ENCODE assay signal across 23 cellular contexts in the genomic region with DNA sequence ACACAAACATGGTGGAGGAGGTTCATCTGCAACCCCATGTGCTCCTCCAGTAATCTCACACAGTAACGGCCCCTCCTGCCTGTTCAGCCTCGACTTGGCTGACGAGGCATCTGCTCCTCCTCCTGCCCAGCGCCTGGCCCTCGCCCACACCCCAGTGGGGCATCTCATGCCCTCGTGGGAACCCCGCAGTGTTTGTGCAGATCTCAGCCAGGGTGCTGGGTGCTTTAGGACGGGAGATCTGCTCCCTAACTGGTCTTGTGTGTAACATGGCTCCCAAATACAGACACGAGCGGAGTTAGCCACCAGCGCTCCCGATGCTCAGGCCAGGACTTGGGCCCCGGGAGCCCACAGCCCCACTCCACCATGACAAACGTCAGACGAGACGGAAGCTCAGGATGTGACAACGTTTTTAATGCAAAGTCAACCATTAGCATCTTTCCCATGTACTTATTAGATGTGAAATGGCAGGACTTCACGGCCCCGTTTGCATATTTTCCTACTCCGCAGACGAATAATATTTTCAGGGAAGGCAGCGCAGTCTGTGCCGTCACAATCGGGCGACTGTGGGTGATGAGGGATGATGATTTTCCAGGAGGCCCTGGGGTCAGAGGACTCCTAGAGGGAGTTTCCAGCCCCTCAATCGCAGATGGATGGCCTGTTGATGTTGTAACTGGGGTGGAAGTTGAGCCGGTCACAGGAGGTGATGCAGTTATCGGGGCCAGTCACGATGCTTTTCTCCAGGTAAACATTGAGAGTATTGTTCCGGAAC. TPM values are rescaled to one million over a fixed set of nuclear protein-coding genes. Genes with fewer than 3 reads are reported as not detected.
"Had no signal": no experiment of that assay in that cellular context is flagged by ENCODE, and none has a peak within 500 bp of the region (broad histone marks: within the 10 kb centered on the region; RNA-seq: fewer than 3 reads in every experiment).

No MANE protein-coding gene starts in this region.

- H3K36me3 ChIP-seq: pancreas, tibial artery, upper lobe of left lung had no signal

- H3K4me3 ChIP-seq: heart left ventricle, lung, pancreas, psoas muscle, tibial artery, upper lobe of left lung had no signal

- H3K9me3 ChIP-seq: heart left ventricle, pancreas, psoas muscle, tibial artery, upper lobe of left lung had no signal

- ATAC-seq: esophagus mucosa; heart left ventricle; left lobe of liver; pancreas; psoas muscle; stimulated activated effector memory CD8-positive, alpha-beta T cell treated with anti-CD3 and anti-CD28 coated beads, Interleukin-12 subunit alpha, Interleukin-12 subunit beta, amount 100 ng/mL, for 72 hours had no signal

- H3K27ac ChIP-seq: heart left ventricle, pancreas, psoas muscle, tibial artery, upper lobe of left lung had no signal

- FAIRE-seq: endometrium, frontal cortex, pancreas, small intestine had no signal

- DNase-seq: effector memory CD4-positive, alpha-beta T cell; hippocampal formation; mesendoderm; naive B cell; nucleus accumbens; psoas muscle; retina; small intestine; stimulated activated CD4-positive, alpha-beta T cell treated with anti-CD3 and anti-CD28 coated beads, Interleukin-4, amount 100 ng/mL, for 1 hour; stimulated activated CD8-positive, alpha-beta memory T cell treated with anti-CD3 and anti-CD28 coated beads, Interleukin-4, amount 100 ng/mL, for 48 hours had no signal

- H3K27me3 ChIP-seq: heart left ventricle, pancreas, tibial artery, upper lobe of left lung had no signal

- H3K4me1 ChIP-seq: psoas muscle had no signal

RNA-seq across cellular contexts. Expression of gene LCN1, which starts 26.3 kb away (rescaled TPM):
- total RNA-seq: esophagus mucosa, fibroblast of lung, frontal cortex, glomerular endothelial cell, left lobe of liver, lung, pancreas, temporal lobe, upper lobe of left lung had no signal
- polyA plus RNA-seq: fibroblast of lung, lung, pancreas, psoas muscle, small intestine had no signal

RNA-seq across cellular contexts. Expression of gene OBP2A, which starts 51.0 kb away (rescaled TPM):
- total RNA-seq: esophagus mucosa, fibroblast of lung, frontal cortex, glomerular endothelial cell, heart left ventricle, left lobe of liver, lung, pancreas, psoas muscle, temporal lobe, upper lobe of left lung had no signal
- polyA plus RNA-seq: fibroblast of lung, heart left ventricle, pancreas, psoas muscle, small intestine had no signal
